ENCODE assay signal across 1 cellular context in the genomic region with DNA sequence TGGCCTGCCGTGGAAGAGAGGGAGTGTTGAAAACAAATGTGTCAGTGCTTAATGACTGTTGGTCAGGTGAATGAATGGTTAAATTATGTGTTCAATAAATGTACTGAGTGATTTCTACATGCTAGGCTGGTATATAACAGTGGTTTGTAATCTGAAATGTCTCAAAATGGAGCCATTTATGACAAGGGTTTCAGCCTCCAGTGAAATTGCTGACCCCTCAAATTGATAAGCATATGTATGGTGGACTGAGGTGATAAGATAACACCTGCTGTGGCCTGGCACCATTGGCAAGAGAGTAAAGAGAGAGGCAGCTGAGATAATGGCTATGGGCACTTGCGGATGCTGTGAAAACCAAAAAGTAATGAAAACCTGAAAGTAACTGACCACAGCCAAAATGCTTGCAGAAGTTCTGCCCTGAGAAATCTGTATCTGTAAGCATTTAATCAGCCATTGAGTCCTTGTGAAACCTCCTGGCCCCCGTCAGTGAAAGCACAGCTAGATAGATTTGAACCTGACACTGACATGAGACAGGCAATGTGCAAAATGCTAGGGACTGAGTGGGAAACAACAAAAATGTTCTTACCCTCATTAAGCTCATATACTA.
TF ChIP-seq lines count a peak whose summit lies in the region.

No MANE protein-coding gene starts in this region.

TF ChIP-seq in K562, 482 proteins besides CTCF, POLR2A, EP300 and RAD21 (continued from another document and continues in another):
- TF ChIP-seq, protein P1, sequence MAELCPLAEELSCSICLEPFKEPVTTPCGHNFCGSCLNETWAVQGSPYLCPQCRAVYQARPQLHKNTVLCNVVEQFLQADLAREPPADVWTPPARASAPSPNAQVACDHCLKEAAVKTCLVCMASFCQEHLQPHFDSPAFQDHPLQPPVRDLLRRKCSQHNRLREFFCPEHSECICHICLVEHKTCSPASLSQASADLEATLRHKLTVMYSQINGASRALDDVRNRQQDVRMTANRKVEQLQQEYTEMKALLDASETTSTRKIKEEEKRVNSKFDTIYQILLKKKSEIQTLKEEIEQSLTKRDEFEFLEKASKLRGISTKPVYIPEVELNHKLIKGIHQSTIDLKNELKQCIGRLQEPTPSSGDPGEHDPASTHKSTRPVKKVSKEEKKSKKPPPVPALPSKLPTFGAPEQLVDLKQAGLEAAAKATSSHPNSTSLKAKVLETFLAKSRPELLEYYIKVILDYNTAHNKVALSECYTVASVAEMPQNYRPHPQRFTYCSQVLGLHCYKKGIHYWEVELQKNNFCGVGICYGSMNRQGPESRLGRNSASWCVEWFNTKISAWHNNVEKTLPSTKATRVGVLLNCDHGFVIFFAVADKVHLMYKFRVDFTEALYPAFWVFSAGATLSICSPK (IDR thresholded peaks at IDR 0.05; ENCODE audit: borderline replicate concordance) = no peak
- TF ChIP-seq, protein P2, sequence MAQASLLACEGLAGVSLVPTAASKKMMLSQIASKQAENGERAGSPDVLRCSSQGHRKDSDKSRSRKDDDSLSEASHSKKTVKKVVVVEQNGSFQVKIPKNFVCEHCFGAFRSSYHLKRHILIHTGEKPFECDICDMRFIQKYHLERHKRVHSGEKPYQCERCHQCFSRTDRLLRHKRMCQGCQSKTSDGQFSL (CRISPR knock-in tag; IDR thresholded peaks at IDR 0.05) = no peak
- TF ChIP-seq, protein P2 (tag; IDR thresholded peaks at IDR 0.05) = 0 out of 4 replicates have a peak, but pooled peaks of 1 of the 2 experiments have one; percentile 28
- TF ChIP-seq BCL6 (CRISPR knock-in tag; IDR thresholded peaks at IDR 0.05) = no peak
- no peak for TF ChIP-seq ZNF165 (CRISPR knock-in tag; IDR thresholded peaks at IDR 0.05; ENCODE audit: borderline replicate concordance)
- TF ChIP-seq SETDB1 (IDR thresholded peaks at IDR 0.05; ENCODE audit: low read length) = no peak
- no peak for TF ChIP-seq SMAD1 (IDR thresholded peaks at IDR 0.05; ENCODE audit: low read depth, low read length, partially characterized antibody)
- no peak for TF ChIP-seq FOXJ3 (CRISPR knock-in tag; IDR thresholded peaks at IDR 0.05)
- no peak for TF ChIP-seq BHLHE40 (IDR thresholded peaks at IDR 0.05; ENCODE audit: low read length)
- no peak for TF ChIP-seq XRCC3 (IDR thresholded peaks at IDR 0.05)
- no peak for TF ChIP-seq CBX2 (IDR thresholded peaks at IDR 0.05; ENCODE audit: insufficient read depth, low read length, poor library complexity, severe bottlenecking)
- TF ChIP-seq SIX5 (IDR thresholded peaks at IDR 0.05; ENCODE audit: borderline replicate concordance in 1 of 2, insufficient read depth in 1 of 2, low read depth in 1 of 2, low read length in 2 of 2) = no peak
- no peak for TF ChIP-seq ZNF561 (CRISPR knock-in tag; conservative IDR thresholded peaks at IDR 0.05)
- TF ChIP-seq MAFG (tag; conservative IDR thresholded peaks at IDR 0.05) = peak; percentile 90
- TF ChIP-seq CHD2 (IDR thresholded peaks at IDR 0.05; ENCODE audit: low read depth, low read length) = no peak
- no peak for TF ChIP-seq BRD9 (IDR thresholded peaks at IDR 0.05; ENCODE audit: low read depth, partially characterized antibody)
- TF ChIP-seq ZNF518B (CRISPR knock-in tag; IDR thresholded peaks at IDR 0.05) = no peak
- TF ChIP-seq HNRNPL (IDR thresholded peaks at IDR 0.05; ENCODE audit: low read depth, low read length) = no peak
- TF ChIP-seq, protein P3, sequence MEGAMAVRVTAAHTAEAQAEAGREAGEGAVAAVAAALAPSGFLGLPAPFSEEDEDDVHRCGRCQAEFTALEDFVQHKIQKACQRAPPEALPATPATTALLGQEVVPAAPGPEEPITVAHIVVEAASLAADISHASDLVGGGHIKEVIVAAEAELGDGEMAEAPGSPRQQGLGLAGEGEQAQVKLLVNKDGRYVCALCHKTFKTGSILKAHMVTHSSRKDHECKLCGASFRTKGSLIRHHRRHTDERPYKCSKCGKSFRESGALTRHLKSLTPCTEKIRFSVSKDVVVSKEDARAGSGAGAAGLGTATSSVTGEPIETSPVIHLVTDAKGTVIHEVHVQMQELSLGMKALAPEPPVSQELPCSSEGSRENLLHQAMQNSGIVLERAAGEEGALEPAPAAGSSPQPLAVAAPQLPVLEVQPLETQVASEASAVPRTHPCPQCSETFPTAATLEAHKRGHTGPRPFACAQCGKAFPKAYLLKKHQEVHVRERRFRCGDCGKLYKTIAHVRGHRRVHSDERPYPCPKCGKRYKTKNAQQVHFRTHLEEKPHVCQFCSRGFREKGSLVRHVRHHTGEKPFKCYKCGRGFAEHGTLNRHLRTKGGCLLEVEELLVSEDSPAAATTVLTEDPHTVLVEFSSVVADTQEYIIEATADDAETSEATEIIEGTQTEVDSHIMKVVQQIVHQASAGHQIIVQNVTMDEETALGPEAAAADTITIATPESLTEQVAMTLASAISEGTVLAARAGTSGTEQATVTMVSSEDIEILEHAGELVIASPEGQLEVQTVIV (CRISPR knock-in tag; IDR thresholded peaks at IDR 0.05; ENCODE audit: borderline replicate concordance) = no peak
- TF ChIP-seq, protein P4, sequence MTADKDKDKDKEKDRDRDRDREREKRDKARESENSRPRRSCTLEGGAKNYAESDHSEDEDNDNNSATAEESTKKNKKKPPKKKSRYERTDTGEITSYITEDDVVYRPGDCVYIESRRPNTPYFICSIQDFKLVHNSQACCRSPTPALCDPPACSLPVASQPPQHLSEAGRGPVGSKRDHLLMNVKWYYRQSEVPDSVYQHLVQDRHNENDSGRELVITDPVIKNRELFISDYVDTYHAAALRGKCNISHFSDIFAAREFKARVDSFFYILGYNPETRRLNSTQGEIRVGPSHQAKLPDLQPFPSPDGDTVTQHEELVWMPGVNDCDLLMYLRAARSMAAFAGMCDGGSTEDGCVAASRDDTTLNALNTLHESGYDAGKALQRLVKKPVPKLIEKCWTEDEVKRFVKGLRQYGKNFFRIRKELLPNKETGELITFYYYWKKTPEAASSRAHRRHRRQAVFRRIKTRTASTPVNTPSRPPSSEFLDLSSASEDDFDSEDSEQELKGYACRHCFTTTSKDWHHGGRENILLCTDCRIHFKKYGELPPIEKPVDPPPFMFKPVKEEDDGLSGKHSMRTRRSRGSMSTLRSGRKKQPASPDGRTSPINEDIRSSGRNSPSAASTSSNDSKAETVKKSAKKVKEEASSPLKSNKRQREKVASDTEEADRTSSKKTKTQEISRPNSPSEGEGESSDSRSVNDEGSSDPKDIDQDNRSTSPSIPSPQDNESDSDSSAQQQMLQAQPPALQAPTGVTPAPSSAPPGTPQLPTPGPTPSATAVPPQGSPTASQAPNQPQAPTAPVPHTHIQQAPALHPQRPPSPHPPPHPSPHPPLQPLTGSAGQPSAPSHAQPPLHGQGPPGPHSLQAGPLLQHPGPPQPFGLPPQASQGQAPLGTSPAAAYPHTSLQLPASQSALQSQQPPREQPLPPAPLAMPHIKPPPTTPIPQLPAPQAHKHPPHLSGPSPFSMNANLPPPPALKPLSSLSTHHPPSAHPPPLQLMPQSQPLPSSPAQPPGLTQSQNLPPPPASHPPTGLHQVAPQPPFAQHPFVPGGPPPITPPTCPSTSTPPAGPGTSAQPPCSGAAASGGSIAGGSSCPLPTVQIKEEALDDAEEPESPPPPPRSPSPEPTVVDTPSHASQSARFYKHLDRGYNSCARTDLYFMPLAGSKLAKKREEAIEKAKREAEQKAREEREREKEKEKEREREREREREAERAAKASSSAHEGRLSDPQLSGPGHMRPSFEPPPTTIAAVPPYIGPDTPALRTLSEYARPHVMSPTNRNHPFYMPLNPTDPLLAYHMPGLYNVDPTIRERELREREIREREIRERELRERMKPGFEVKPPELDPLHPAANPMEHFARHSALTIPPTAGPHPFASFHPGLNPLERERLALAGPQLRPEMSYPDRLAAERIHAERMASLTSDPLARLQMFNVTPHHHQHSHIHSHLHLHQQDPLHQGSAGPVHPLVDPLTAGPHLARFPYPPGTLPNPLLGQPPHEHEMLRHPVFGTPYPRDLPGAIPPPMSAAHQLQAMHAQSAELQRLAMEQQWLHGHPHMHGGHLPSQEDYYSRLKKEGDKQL (CRISPR knock-in tag; IDR thresholded peaks at IDR 0.05; ENCODE audit: borderline replicate concordance) = no peak
- no peak for TF ChIP-seq SRF (CRISPR knock-in tag; IDR thresholded peaks at IDR 0.05)
- no peak for TF ChIP-seq TAF7 (tag; IDR thresholded peaks at IDR 0.05)
- no peak for TF ChIP-seq CREB3L1 (IDR thresholded peaks at IDR 0.05; ENCODE audit: borderline replicate concordance, low read depth)
- no peak for TF ChIP-seq DLX4 (CRISPR knock-in tag; IDR thresholded peaks at IDR 0.05)
- TF ChIP-seq ZBTB17 (CRISPR knock-in tag; IDR thresholded peaks at IDR 0.05) = peak; percentile 70; the same call in 1 of the 2 replicates
- TF ChIP-seq MYC (IDR thresholded peaks at IDR 0.05; ENCODE audit: low read depth, low read length) = no peak
- no peak for TF ChIP-seq MYC (CRISPR knock-in tag; IDR thresholded peaks at IDR 0.05; ENCODE audit: borderline replicate concordance, low read depth)
- no peak for TF ChIP-seq GTF3C2 (IDR thresholded peaks at IDR 0.05; ENCODE audit: borderline replicate concordance, extremely low read depth, insufficient read length)
- no peak for TF ChIP-seq YY1 (IDR thresholded peaks at IDR 0.05; ENCODE audit: borderline replicate concordance in 1 of 3, control insufficient read depth in 1 of 3, extremely low read depth in 1 of 3, insufficient read depth in 3 of 3, insufficient read length in 1 of 3, insufficient replicate concordance in 2 of 3, low read depth in 1 of 3, low read length in 2 of 3)
- peak; percentile 13; the same call in 1 of the 2 replicates for TF ChIP-seq EP400 (IDR thresholded peaks at IDR 0.05)
- TF ChIP-seq PTTG1 (tag; IDR thresholded peaks at IDR 0.05; ENCODE audit: low read depth) = peak; percentile 60
- no peak for TF ChIP-seq ZNF3 (CRISPR knock-in tag; IDR thresholded peaks at IDR 0.05)
- peak; percentile 98 for TF ChIP-seq ZNF316 (IDR thresholded peaks at IDR 0.05)
- TF ChIP-seq ESRRB (CRISPR knock-in tag; IDR thresholded peaks at IDR 0.05; ENCODE audit: borderline replicate concordance) = no peak
- TF ChIP-seq, protein P5, sequence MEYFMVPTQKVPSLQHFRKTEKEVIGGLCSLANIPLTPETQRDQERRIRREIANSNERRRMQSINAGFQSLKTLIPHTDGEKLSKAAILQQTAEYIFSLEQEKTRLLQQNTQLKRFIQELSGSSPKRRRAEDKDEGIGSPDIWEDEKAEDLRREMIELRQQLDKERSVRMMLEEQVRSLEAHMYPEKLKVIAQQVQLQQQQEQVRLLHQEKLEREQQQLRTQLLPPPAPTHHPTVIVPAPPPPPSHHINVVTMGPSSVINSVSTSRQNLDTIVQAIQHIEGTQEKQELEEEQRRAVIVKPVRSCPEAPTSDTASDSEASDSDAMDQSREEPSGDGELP (CRISPR knock-in tag; IDR thresholded peaks at IDR 0.05; ENCODE audit: borderline replicate concordance) = no peak
- no peak for TF ChIP-seq PHB2 (IDR thresholded peaks at IDR 0.05; ENCODE audit: low read depth)
- peak; percentile 81 for TF ChIP-seq MAFF (IDR thresholded peaks at IDR 0.05; ENCODE audit: low read length)
